ENCODE assay signal across 17 cellular contexts in the genomic region with DNA sequence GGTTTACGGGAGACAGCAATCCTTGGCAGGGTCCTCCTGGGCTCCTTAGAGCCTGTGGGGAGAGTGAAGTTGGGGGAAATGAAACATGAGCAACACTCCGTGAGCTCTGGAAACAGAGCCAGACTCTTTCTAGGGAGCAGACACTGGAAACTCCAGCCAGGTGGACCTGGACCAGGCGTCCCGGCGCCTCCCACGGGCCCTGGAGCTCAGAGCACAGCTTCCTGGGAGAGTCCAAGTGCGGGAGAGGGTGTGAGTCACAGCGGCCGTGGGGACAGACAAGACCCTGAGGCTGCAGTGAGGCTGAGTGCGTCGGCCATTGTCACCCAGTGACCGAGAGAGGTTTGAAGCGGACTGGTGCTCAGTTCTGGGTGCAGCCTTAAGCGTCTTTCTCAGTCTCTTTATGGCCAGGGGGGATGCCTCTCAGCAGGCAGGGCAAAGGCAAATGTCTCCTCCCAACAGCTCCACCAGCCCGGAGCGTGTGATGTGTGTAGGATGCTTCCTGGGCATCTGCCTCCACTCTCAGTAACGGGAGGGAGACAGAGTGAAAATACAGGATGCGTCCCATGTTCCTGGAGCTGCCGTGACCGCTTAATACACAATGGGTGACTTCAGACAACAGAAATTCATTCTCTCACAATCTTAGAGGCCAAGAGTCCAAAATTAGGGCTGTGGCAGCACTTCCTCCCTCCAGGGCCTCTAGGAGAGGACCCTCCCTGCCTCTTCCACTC.
"Had no signal": no experiment of that assay in that cellular context is flagged by ENCODE, and none has a peak within 500 bp of the region (broad histone marks: within the 10 kb centered on the region; RNA-seq: fewer than 3 reads in every experiment).

No MANE protein-coding gene starts in this region.

- H3K4me3 Mint-ChIP-seq: activated T-cell treated with anti-CD3 and anti-CD28 coated beads, Interleukin-2, amount 50 U/mL, for 24 hours; activated T-helper 17 cell treated with anti-CD3 and anti-CD28 coated beads, Interleukin-2, amount 50 U/mL, for 72 hours; naive thymus-derived CD8-positive, alpha-beta T cell; stimulated activated naive B cell treated with anti-CD40 and anti-IgM and Interleukin-4, amounts not matched to agents 10 μg/mL and 1 μg/mL and 100 μg/mL, for 72 hours; T-helper 1 cell treated with Interleukin-12 subunit alpha and Interleukin-12 subunit beta and Interleukin-4 antibody, amounts not matched to agents 30 μg/mL and 1 μg/mL, for 36 hours; type B pancreatic cell; WTC11 had no signal

- H3K27ac Mint-ChIP-seq: activated naive CD4-positive, alpha-beta T cell treated with anti-CD3 and anti-CD28 coated beads, Interleukin-2, amount 50 U/mL, for 72 hours; activated T-cell treated with anti-CD3 and anti-CD28 coated beads, Interleukin-2, amount 50 U/mL, for 24 hours; activated T-helper 17 cell treated with anti-CD3 and anti-CD28 coated beads, Interleukin-2, amount 50 U/mL, for 72 hours; naive thymus-derived CD8-positive, alpha-beta T cell; stimulated activated naive B cell treated with anti-CD40 and anti-IgM and Interleukin-4, amounts not matched to agents 10 μg/mL and 1 μg/mL and 100 μg/mL, for 72 hours; T-helper 1 cell treated with Interleukin-12 subunit alpha and Interleukin-12 subunit beta and Interleukin-4 antibody, amounts not matched to agents 30 μg/mL and 1 μg/mL, for 36 hours; type B pancreatic cell; WTC11 had no signal

- H3K4me1 Mint-ChIP-seq: activated T-helper 17 cell treated with anti-CD3 and anti-CD28 coated beads, Interleukin-2, amount 50 U/mL, for 72 hours; naive thymus-derived CD8-positive, alpha-beta T cell; stimulated activated naive B cell treated with anti-CD40 and anti-IgM and Interleukin-4, amounts not matched to agents 10 μg/mL and 1 μg/mL and 100 μg/mL, for 72 hours had no signal

- H3K9me3 Mint-ChIP-seq: activated T-cell treated with anti-CD3 and anti-CD28 coated beads, Interleukin-2, amount 50 U/mL, for 24 hours; T-helper 1 cell treated with Interleukin-12 subunit alpha and Interleukin-12 subunit beta and Interleukin-4 antibody, amounts not matched to agents 30 μg/mL and 1 μg/mL, for 36 hours; WTC11 had no signal

- H3K36me3 Mint-ChIP-seq: activated naive CD4-positive, alpha-beta T cell treated with anti-CD3 and anti-CD28 coated beads, Interleukin-2, amount 50 U/mL, for 72 hours; naive thymus-derived CD8-positive, alpha-beta T cell; stimulated activated naive B cell treated with anti-CD40 and anti-IgM and Interleukin-4, amounts not matched to agents 10 μg/mL and 1 μg/mL and 100 μg/mL, for 72 hours; type B pancreatic cell; WTC11 had no signal

- H3K27me3 Mint-ChIP-seq: type B pancreatic cell had no signal

- DNase-seq: activated T-cell treated with anti-CD3 and anti-CD28 coated beads, Interleukin-2, amount 50 U/mL, for 24 hours; central memory CD4-positive, alpha-beta T cell; esophagus squamous epithelium; heart left ventricle; kidney; left lung; stimulated activated CD4-positive, alpha-beta T cell treated with anti-CD3 and anti-CD28 coated beads, Interleukin-2, amount 100 ng/mL, for 48 hours; stimulated activated CD8-positive, alpha-beta memory T cell treated with anti-CD3 and anti-CD28 coated beads, Interleukin-4, amount 100 ng/mL, for 48 hours; stimulated activated naive B cell treated with anti-CD40 and anti-IgM and Interleukin-4, amounts not matched to agents 10 μg/mL and 1 μg/mL and 100 μg/mL, for 72 hours; T1000; testis had no signal

- ATAC-seq: activated naive CD4-positive, alpha-beta T cell treated with anti-CD3 and anti-CD28 coated beads, Interleukin-2, amount 50 U/mL, for 72 hours; activated T-helper 17 cell treated with anti-CD3 and anti-CD28 coated beads, Interleukin-2, amount 50 U/mL, for 72 hours; heart left ventricle; naive thymus-derived CD8-positive, alpha-beta T cell; stimulated activated naive B cell treated with anti-CD40 and anti-IgM and Interleukin-4, amounts not matched to agents 10 μg/mL and 1 μg/mL and 100 μg/mL, for 72 hours; WTC11 had no signal
